Comparison of ENCODE assay signal across 23 cellular contexts in the genomic region with DNA sequence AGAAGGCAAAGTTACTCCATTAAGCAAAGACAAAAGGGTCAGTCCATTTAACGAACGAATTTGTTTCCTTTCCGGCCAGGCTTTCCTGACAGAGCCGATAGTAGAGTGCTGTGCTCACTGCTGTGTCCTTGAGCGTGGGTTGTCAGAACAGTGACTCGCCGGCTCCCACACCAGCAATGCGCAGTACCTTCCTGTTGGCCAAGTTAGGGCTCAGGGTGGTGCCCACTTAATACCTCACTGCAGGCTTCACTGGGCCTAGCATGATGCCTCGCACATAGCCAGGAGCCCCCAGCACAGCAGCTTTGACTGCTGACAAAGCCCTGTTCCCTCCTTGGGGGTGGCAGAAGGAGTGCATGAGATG.
DNase-seq lines count a peak whose midpoint lies in the region; ATAC-seq and TF ChIP-seq lines count a peak whose summit lies in the region.
"Had no signal": no experiment of that assay in that cellular context is flagged by ENCODE, and none has a peak within 500 bp of the region (broad histone marks: within the 10 kb centered on the region; RNA-seq: fewer than 3 reads in every experiment).

No MANE protein-coding gene starts in this region.

- H3K27me3 ChIP-seq in IMR-90 (ENCODE audit: control insufficient read depth, insufficient read depth, low read length) (no peaks in the 10 kb centered on the region), adrenal gland (no peaks in the 10 kb centered on the region), ovary (no peaks in the 10 kb centered on the region), lower lobe of right lung (ENCODE audit: low read depth) (no peaks in the 10 kb centered on the region)
- H3K27me3 ChIP-seq: heart left ventricle, uterus had no signal

- no peak overlapping the region for H2AK5ac ChIP-seq in IMR-90 (ENCODE audit: low read depth, low read length)

- H3K79me1 ChIP-seq in IMR-90 (ENCODE audit: low read depth in 1 of 2, low read length in 2 of 2), result peaks cover 0 to 7% of the 10 kb centered on the region in 2 experiments; a peak in 2 of 4 replicates

- TF ChIP-seq EP300 in ovary (IDR thresholded peaks at IDR 0.05), result no peak

- ATAC-seq in IMR-90 (ENCODE audit: low read depth) (no peak), lower lobe of right lung (no peak), GM18502 (IDR thresholded peaks at IDR 0.05; ENCODE audit: poor library complexity, unreplicated experiment) (no peak), HG03159 (IDR thresholded peaks at IDR 0.05; ENCODE audit: unreplicated experiment) (no peak)
- ATAC-seq: natural killer cell had no signal

- H3K36me3 ChIP-seq in IMR-90 (ENCODE audit: control insufficient read depth, insufficient read depth, low read length) (no peaks in the 10 kb centered on the region), adrenal gland (replicated peaks in 1 of 2) (no peaks in the 10 kb centered on the region), ovary (no peaks in the 10 kb centered on the region), lower lobe of right lung (no peaks in the 10 kb centered on the region)
- H3K36me3 ChIP-seq: heart left ventricle, uterus had no signal

- H3K9me1 ChIP-seq in IMR-90 (ENCODE audit: insufficient read depth, low read length), result peaks cover 10% of the 10 kb centered on the region; the same call in 1 of the 2 replicates

- dilution Hi-C loops in IMR-90 (cut with HindIII; ENCODE audit: low sequenced_read_pairs, unreplicated experiment), result no loop called here

- H4K91ac ChIP-seq in IMR-90 (ENCODE audit: insufficient read depth, low read depth, low read length), result no peak overlapping the region

- CTCF ChIA-PET in IMR-90 (lab: Yijun Ruan, JAX), result no interaction called here

- POLR2A ChIA-PET in IMR-90 (lab: Charles Lee; ENCODE audit: unreplicated experiment), result no interaction called here

- H2BK20ac ChIP-seq in IMR-90 (ENCODE audit: low read depth, low read length), result no peak overlapping the region

- H2BK15ac ChIP-seq in IMR-90 (ENCODE audit: low read depth, low read length), result no peak overlapping the region

- DNase-seq in IMR-90 (no peak), adrenal gland (peak; percentile 40 to 87 (median 69)), islet precursor cell (peak; percentile 55), ovary (peak in 3 of 5 donors; percentile 28 to 51 (median 43)), lower lobe of right lung (no peak), NCI-H187 treated with DMSO at 0.1 percent for 48 hours (lab: John Stamatoyannopoulos, UW) (no peak)
- DNase-seq: activated CD4-positive, CD25-positive, alpha-beta regulatory T cell treated with anti-CD3 and anti-CD28 coated beads, Interleukin-2, amount 50 U/mL, for 72 hours; activated naive CD4-positive, alpha-beta T cell treated with Interleukin-2 at 50 U/mL for 16 hours; activated T-cell treated with anti-CD3 and anti-CD28 coated beads, Interleukin-2, amount 50 U/mL, for 24 hours; anterior cingulate cortex; GDM1; GM23248; heart left ventricle; mesenchymal stem cell; MM.1S; natural killer cell; NCI-H1436; NCI-H524 treated with DMSO at 0.1 percent for 48 hours; stimulated activated CD4-positive, alpha-beta T cell treated with anti-CD3 and anti-CD28 coated beads, Interleukin-12 subunit alpha, Interleukin-12 subunit beta, amount 100 ng/mL, for 4 hours had no signal

- in situ Hi-C loops in IMR-90 (cut with MboI; ENCODE audit: low sequenced_read_pairs), result no loop called here

- no peak overlapping the region for H4K5ac ChIP-seq in IMR-90 (ENCODE audit: low read depth, low read length)

- 100% methylated on average over 5 of the region's 9 CpGs; no CpG with 5 or more reads in 1 of the 2 experiments for WGBS in IMR-90 (ENCODE audit: extremely low coverage in 2 of 2, insufficient read length in 1 of 2), 2 experiments
- 23 to 29% (median 27%) methylated on average over 8 to 9 of the region's 9 CpGs for WGBS in adrenal gland, 4 donors
- WGBS in ovary, 3 donors, result 15 to 32% (median 22%) methylated on average over 9 of the region's 9 CpGs

- 0 out of 2 replicates have a peak overlapping the region, but pooled peaks have one; percentile 12 for H3K4ac ChIP-seq in IMR-90 (ENCODE audit: low read depth, low read length)

- H3K4me3 ChIP-seq in IMR-90 (ENCODE audit: insufficient read depth, low read depth, low read length) (no peak overlapping the region), adrenal gland (peak overlapping the region in 1 of 4 donors; percentile 13), ovary (no peak overlapping the region), lower lobe of right lung (no peak overlapping the region)
- H3K4me3 ChIP-seq: GM23248, heart left ventricle, uterus had no signal

- no peak overlapping the region for H2BK5ac ChIP-seq in IMR-90 (ENCODE audit: low read depth, low read length, poor library complexity, severe bottlenecking)

- TF ChIP-seq CTCF in IMR-90 (conservative IDR thresholded peaks at IDR 0.05; ENCODE audit: low read depth, low read length) (no peak), adrenal gland (IDR thresholded peaks at IDR 0.05) (no peak), ovary (IDR thresholded peaks at IDR 0.05) (no peak), lower lobe of right lung (IDR thresholded peaks at IDR 0.05) (no peak)

- TF ChIP-seq POLR2A in IMR-90 (IDR thresholded peaks at IDR 0.05; ENCODE audit: low read depth, low read length) (no peak), adrenal gland (IDR thresholded peaks at IDR 0.05) (peak in 1 of 2 donors; percentile 67), ovary (IDR thresholded peaks at IDR 0.05) (no peak)

- no peak for TF ChIP-seq RAD21 in IMR-90 (IDR thresholded peaks at IDR 0.05; ENCODE audit: low read length)

- H3K27ac ChIP-seq in IMR-90 (ENCODE audit: insufficient read depth, low read length) (no peak overlapping the region), adrenal gland (peak overlapping the region in 4 of 5 donors; percentile 56 to 75 (median 69)), ovary (peak overlapping the region; percentile 0 to 63), lower lobe of right lung (no peak overlapping the region)
- H3K27ac ChIP-seq: C4-2B, GM23248 had no signal

- H3K9me3 ChIP-seq in IMR-90 (ENCODE audit: control insufficient read depth, insufficient read depth, low read length) (no peaks in the 10 kb centered on the region), adrenal gland (replicated peaks in 1 of 3) (no peaks in the 10 kb centered on the region), ovary (no peaks in the 10 kb centered on the region), lower lobe of right lung (no peaks in the 10 kb centered on the region)
- H3K9me3 ChIP-seq: heart left ventricle, uterus had no signal

- peaks cover 2% of the 10 kb centered on the region for H3K4me1 ChIP-seq in IMR-90 (ENCODE audit: control insufficient read depth, insufficient read depth, low read length)
- H3K4me1 ChIP-seq in adrenal gland (replicated peaks in 1 of 2), result peaks cover 15 to 17% of the 10 kb centered on the region in 2 donors
- H3K4me1 ChIP-seq in ovary (ENCODE audit: insufficient read depth), result peaks cover 7% of the 10 kb centered on the region
- H3K4me1 ChIP-seq in lower lobe of right lung, result no peaks in the 10 kb centered on the region
- H3K4me1 ChIP-seq: uterus had no signal

- H3K4me2 ChIP-seq in IMR-90 (ENCODE audit: low read depth, low read length), result no peak overlapping the region

- H4K8ac ChIP-seq in IMR-90 (ENCODE audit: low read depth in 2 of 2, low read length in 2 of 2), result no peak overlapping the region

- H4K20me1 ChIP-seq in IMR-90 (ENCODE audit: insufficient read depth, low read length), result no peaks in the 10 kb centered on the region

- no peak overlapping the region for H3K9ac ChIP-seq in IMR-90 (ENCODE audit: low read depth, low read length)
- H3K9ac ChIP-seq: GM23248 had no signal

- no peak overlapping the region for H2AK9ac ChIP-seq in IMR-90 (replicated peaks; ENCODE audit: low read depth, low read length, poor library complexity)

- peak overlapping the region; percentile 27 for H2AFZ ChIP-seq in IMR-90 (replicated peaks; ENCODE audit: low read length, poor library complexity)
- H2AFZ ChIP-seq: GM23248 had no signal

- H3K14ac ChIP-seq in IMR-90 (replicated peaks; ENCODE audit: low read depth, low read length), result no peak overlapping the region

- BruUV-seq in IMR-90 (replicated peaks; lab: Mats Ljungman, UMichigan), result no TSS peak

- no peak overlapping the region for H3K56ac ChIP-seq in IMR-90 (ENCODE audit: extremely low read depth, insufficient read depth, low read length)

- no peak overlapping the region for H2BK120ac ChIP-seq in IMR-90 (ENCODE audit: low read depth, low read length)

- intact Hi-C loops in IMR-90 (cut with micrococcal nuclease) (no loop called here), adrenal gland (cut with DNase I) (no loop called here), ovary (cut with DNase I) (loop anchor here in 1 of 4 donors (10.0 kb wide), 1 partner anchor 300 kb away; a partner anchor contains a TSS), lower lobe of right lung (cut with DNase I) (no loop called here)

- no peak overlapping the region for H3K18ac ChIP-seq in IMR-90 (ENCODE audit: low read depth, low read length)

- H3K23ac ChIP-seq in IMR-90 (ENCODE audit: low read depth, low read length), result no peak overlapping the region

TF ChIP-seq in IMR-90, 13 proteins besides CTCF, POLR2A, EP300 and RAD21:
- TF ChIP-seq FOS (IDR thresholded peaks at IDR 0.05; ENCODE audit: low read depth, low read length), result no peak
- TF ChIP-seq, protein P1, sequence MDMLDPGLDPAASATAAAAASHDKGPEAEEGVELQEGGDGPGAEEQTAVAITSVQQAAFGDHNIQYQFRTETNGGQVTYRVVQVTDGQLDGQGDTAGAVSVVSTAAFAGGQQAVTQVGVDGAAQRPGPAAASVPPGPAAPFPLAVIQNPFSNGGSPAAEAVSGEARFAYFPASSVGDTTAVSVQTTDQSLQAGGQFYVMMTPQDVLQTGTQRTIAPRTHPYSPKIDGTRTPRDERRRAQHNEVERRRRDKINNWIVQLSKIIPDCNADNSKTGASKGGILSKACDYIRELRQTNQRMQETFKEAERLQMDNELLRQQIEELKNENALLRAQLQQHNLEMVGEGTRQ (IDR thresholded peaks at IDR 0.05; ENCODE audit: low read depth, low read length), result no peak
- TF ChIP-seq RFX5 (IDR thresholded peaks at IDR 0.05; ENCODE audit: low read depth, low read length), result no peak
- TF ChIP-seq RCOR1 (IDR thresholded peaks at IDR 0.05; ENCODE audit: insufficient replicate concordance, low read length), result no peak
- no peak for TF ChIP-seq MXI1 (IDR thresholded peaks at IDR 0.05; ENCODE audit: borderline replicate concordance, low read depth, low read length)
TF ChIP-seq in IMR-90: peak in this region for 0.

Comparison
In these comparisons a context has a peak if more than half of its experiments do, and no peak if none do; other contexts are left out.
1. DNase-seq: peak in adrenal gland (7 of 7), islet precursor cell (single experiment) and ovary (3 of 5); none in IMR-90 (single experiment), lower lobe of right lung (single experiment) and NCI-H187 treated with DMSO at 0.1 percent for 48 hours (single experiment).
2. H3K27ac ChIP-seq: peak in adrenal gland (4 of 5) and ovary (2 of 2); none in IMR-90 (single experiment) and lower lobe of right lung (single experiment).